ENCODE assay signal across 12 cellular contexts in the genomic region with DNA sequence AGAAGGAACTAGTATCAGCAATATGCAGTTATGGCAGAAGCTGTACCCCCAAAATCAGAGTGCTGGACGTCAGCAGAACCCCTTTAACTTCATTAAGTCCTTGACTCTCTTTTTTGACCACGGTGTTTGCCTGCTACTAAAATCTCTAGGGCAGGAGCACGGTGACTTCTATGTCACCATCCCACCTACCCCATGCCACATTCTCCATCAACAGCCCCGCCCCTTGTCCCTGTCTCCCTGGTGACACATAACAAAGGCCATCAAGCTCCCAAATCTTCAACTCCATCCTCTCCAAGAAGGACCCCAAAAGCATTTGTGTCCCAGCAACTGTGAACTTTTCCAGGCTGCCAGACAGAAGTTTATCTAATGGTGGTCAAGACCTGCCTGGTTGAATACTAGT. TPM values are rescaled to one million over a fixed set of nuclear protein-coding genes. Genes with fewer than 3 reads are reported as not detected.
A peak's percentile ranks its signal among the peaks of the same experiment; 100 is the strongest.
DNase-seq lines count a peak whose midpoint lies in the region; ATAC-seq and TF ChIP-seq lines count a peak whose summit lies in the region.
"Had no signal": no experiment of that assay in that cellular context is flagged by ENCODE, and none has a peak within 500 bp of the region (broad histone marks: within the 10 kb centered on the region; RNA-seq: fewer than 3 reads in every experiment).

No MANE protein-coding gene starts in this region.

- DNase-seq in CD8-positive, alpha-beta T cell: no peak
- DNase-seq in NCI-H2107 treated with DMSO at 0.1 percent for 48 hours (lab: John Stamatoyannopoulos, UW; ENCODE audit: unreplicated experiment): no peak
- no peak for DNase-seq in NK-92 (lab: John Stamatoyannopoulos, UW; ENCODE audit: unreplicated experiment)
- DNase-seq: activated gamma-delta T cell, NCI-H1105, NCI-H510A had no signal

- H3K4me1 Mint-ChIP-seq in CD8-positive, alpha-beta T cell (ENCODE audit: low read depth): peaks cover 77% of the 10 kb centered on the region
- peaks cover 75% of the 10 kb centered on the region for H3K4me1 Mint-ChIP-seq in activated naive CD8-positive, alpha-beta T cell (ENCODE audit: low read depth)

- peak overlapping the region; percentile 59 for H3K27ac ChIP-seq in CD8-positive, alpha-beta T cell (ENCODE audit: low read depth, low read length)
- H3K27ac ChIP-seq in KOPT-K1 (ENCODE audit: low read depth, low read length, poor library complexity, severe bottlenecking) (peak overlapping the region; percentile 96), neutrophil (peak overlapping the region; percentile 67)
- H3K27ac ChIP-seq: prostate gland had no signal

- H3K27me3 ChIP-seq in CD8-positive, alpha-beta T cell (ENCODE audit: insufficient read depth, low read length): no peaks in the 10 kb centered on the region
- no peaks in the 10 kb centered on the region for H3K27me3 ChIP-seq in neutrophil

- H3K4me1 ChIP-seq in CD8-positive, alpha-beta T cell (ENCODE audit: insufficient read depth, low read length): peaks cover 57% of the 10 kb centered on the region
- H3K4me1 ChIP-seq in neutrophil (ENCODE audit: control insufficient read depth in 1 of 2, insufficient read depth in 1 of 2, low read depth in 1 of 2, low read length in 1 of 2): peaks cover 30 to 39% of the 10 kb centered on the region in 2 experiments
- H3K4me1 ChIP-seq: prostate gland had no signal

- ATAC-seq in CD8-positive, alpha-beta T cell: no peak
- no peak for ATAC-seq in GM18498 (IDR thresholded peaks at IDR 0.05; ENCODE audit: unreplicated experiment)
- ATAC-seq in HG03159 (IDR thresholded peaks at IDR 0.05; ENCODE audit: unreplicated experiment): no peak

- no peak for TF ChIP-seq CTCF in CD8-positive, alpha-beta T cell (IDR thresholded peaks at IDR 0.05)
- no peak for TF ChIP-seq CTCF in neutrophil (IDR thresholded peaks at IDR 0.05)

- intact Hi-C loops in CD8-positive, alpha-beta T cell (cut with DNase I, micrococcal nuclease): loop anchor here (2.0 to 10.0 kb wide), 6 partner anchors 46 to 559 kb away; a partner anchor contains a TSS

- POLR2A ChIA-PET in CD8-positive, alpha-beta T cell (lab: Charles Lee): interaction anchor here (0.9 to 1.4 kb wide), 3 partner anchors 15 to 54 kb away, joined by 3 to 4 read pairs (median 4); no protein-coding TSS in a partner anchor

- peak overlapping the region; percentile 65 for H3K4me3 ChIP-seq in CD8-positive, alpha-beta T cell (ENCODE audit: low read depth, low read length)
- peak overlapping the region in 1 of 2 experiments; percentile 37 for H3K4me3 ChIP-seq in neutrophil (ENCODE audit: low read depth in 1 of 2, low read length in 1 of 2)
- H3K4me3 ChIP-seq: prostate gland had no signal

- H3K9me3 ChIP-seq in CD8-positive, alpha-beta T cell (ENCODE audit: low read length): no peaks in the 10 kb centered on the region
- H3K9me3 ChIP-seq in KOPT-K1 (ENCODE audit: insufficient read depth, low read length, poor library complexity, severe bottlenecking) (no peaks in the 10 kb centered on the region), neutrophil (no peaks in the 10 kb centered on the region)
- H3K9me3 ChIP-seq: prostate gland had no signal

- H3K36me3 Mint-ChIP-seq in CD8-positive, alpha-beta T cell: peaks cover 22% of the 10 kb centered on the region
- H3K36me3 Mint-ChIP-seq in activated naive CD8-positive, alpha-beta T cell: peaks cover 3% of the 10 kb centered on the region

- peak overlapping the region; percentile 90 for H3K4me3 Mint-ChIP-seq in CD8-positive, alpha-beta T cell
- H3K4me3 Mint-ChIP-seq in activated naive CD8-positive, alpha-beta T cell: peak overlapping the region; percentile 89

- peak overlapping the region; percentile 89 for H3K27ac Mint-ChIP-seq in CD8-positive, alpha-beta T cell
- peak overlapping the region; percentile 92 for H3K27ac Mint-ChIP-seq in activated naive CD8-positive, alpha-beta T cell

- no peaks in the 10 kb centered on the region for H3K36me3 ChIP-seq in CD8-positive, alpha-beta T cell (ENCODE audit: insufficient read depth, low read length)
- peaks cover 18% of the 10 kb centered on the region; the same call in 1 of the 2 replicates for H3K36me3 ChIP-seq in KOPT-K1 (ENCODE audit: insufficient read depth, low read length)
- H3K36me3 ChIP-seq in neutrophil: no peaks in the 10 kb centered on the region
- H3K36me3 ChIP-seq: prostate gland had no signal

- CTCF ChIA-PET in CD8-positive, alpha-beta T cell (lab: Charles Lee): interaction anchor here (3.4 kb wide), 1 partner anchor 47 kb away, joined by 17 read pairs; no protein-coding TSS in a partner anchor

- no peaks in the 10 kb centered on the region for H3K9me3 Mint-ChIP-seq in CD8-positive, alpha-beta T cell
- H3K9me3 Mint-ChIP-seq in activated naive CD8-positive, alpha-beta T cell (ENCODE audit: low read depth): no peaks in the 10 kb centered on the region

- H3K27me3 Mint-ChIP-seq in CD8-positive, alpha-beta T cell (ENCODE audit: low read depth): no peaks in the 10 kb centered on the region
- no peaks in the 10 kb centered on the region for H3K27me3 Mint-ChIP-seq in activated naive CD8-positive, alpha-beta T cell

RNA-seq across cellular contexts. Expression of a gene that starts 0.9 kb away (rescaled TPM):
- total RNA-seq in CD8-positive, alpha-beta T cell: 10 to 100 TPM; 43.4 to 44.6 TPM

RNA-seq across cellular contexts. Expression of a gene that starts 59.3 kb away (rescaled TPM):
- total RNA-seq in CD8-positive, alpha-beta T cell: 10 to 100 TPM in 1 of 2 experiments, 1 to 10 TPM in 1; 9.2 to 11.0 TPM
